Comparison of ENCODE assay signal across 28 cellular contexts in the genomic region with DNA sequence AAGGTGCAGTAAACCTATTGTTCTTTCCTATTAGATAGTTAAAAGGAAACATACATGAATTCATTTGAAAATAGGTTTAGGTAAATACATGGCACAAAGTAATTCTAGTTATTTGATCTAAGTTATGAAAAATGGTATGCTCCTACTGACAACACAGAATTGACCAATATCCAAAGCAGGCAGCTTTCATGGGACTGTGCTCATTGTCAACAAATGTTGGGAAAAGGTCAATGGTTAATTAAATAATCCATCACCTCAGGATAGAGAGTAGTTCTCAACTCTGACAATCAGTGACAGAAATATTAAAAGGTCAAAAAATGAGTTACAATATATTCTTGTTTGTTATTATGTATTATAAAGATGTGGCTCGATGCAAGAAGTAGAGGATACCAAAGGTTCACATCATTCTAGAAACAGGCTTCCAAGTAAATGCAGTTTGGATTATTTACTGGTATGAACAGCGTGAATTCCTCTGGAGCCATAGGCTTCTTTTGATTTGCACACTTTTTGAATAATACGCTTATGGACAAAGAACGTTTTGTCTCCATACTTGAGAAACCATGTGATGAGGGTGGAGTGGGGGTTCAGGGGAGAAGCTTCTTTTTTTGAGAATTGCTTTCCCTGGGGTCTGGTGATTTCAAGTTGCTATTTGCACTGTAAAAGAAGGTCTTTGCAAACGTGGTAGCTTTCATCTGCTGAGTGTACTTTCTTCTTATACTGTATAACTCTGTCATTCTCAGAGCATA.
DNase-seq lines count a peak whose midpoint lies in the region; ATAC-seq and TF ChIP-seq lines count a peak whose summit lies in the region.
"Had no signal": no experiment of that assay in that cellular context is flagged by ENCODE, and none has a peak within 500 bp of the region (broad histone marks: within the 10 kb centered on the region; RNA-seq: fewer than 3 reads in every experiment).

No MANE protein-coding gene starts in this region.

- H3K9me3 Mint-ChIP-seq in activated CD4-positive, alpha-beta memory T cell treated with anti-CD3 and anti-CD28 coated beads for 36 hours: no peaks in the 10 kb centered on the region
- H3K9me3 Mint-ChIP-seq in activated T-helper 17 cell treated with anti-CD3 and anti-CD28 coated beads, Interleukin-2, amount 50 U/mL, for 72 hours: no peaks in the 10 kb centered on the region
- H3K9me3 Mint-ChIP-seq: activated naive CD4-positive, alpha-beta T cell treated with anti-CD3 and anti-CD28 coated beads for 36 hours; endodermal cell; IgD-negative memory B cell; T-helper 1 cell treated with Interleukin-12 subunit alpha and Interleukin-12 subunit beta and Interleukin-4 antibody, amounts not matched to agents 30 μg/mL and 1 μg/mL, for 36 hours had no signal

- H3K4me3 ChIP-seq in HCT116 (replicated peaks in 1 of 2; ENCODE audit: low read depth in 1 of 2, low read length in 2 of 2): no peak overlapping the region
- H3K4me3 ChIP-seq in smooth muscle cell: no peak overlapping the region
- H3K4me3 ChIP-seq: adrenal gland, body of pancreas, esophagus muscularis mucosa, pancreas, SJSA1 had no signal

- H3K79me2 ChIP-seq in HCT116 (ENCODE audit: insufficient read depth, low read length) (no peaks in the 10 kb centered on the region), smooth muscle cell (ENCODE audit: low read depth) (no peaks in the 10 kb centered on the region)

- H3K9ac ChIP-seq in HCT116 (ENCODE audit: low read length) (no peak overlapping the region), smooth muscle cell (ENCODE audit: low read depth) (no peak overlapping the region)

- H3K27me3 ChIP-seq in HCT116 (ENCODE audit: insufficient read depth, low read length) (no peaks in the 10 kb centered on the region), smooth muscle cell (ENCODE audit: low read depth) (no peaks in the 10 kb centered on the region)
- H3K27me3 ChIP-seq: adrenal gland, body of pancreas, esophagus muscularis mucosa, pancreas, SJSA1, tibial nerve had no signal

- no peaks in the 10 kb centered on the region for H3K9me3 ChIP-seq in HCT116 (ENCODE audit: control insufficient read depth in 1 of 2, insufficient read depth in 1 of 2, low read depth in 1 of 2, low read length in 2 of 2)
- H3K9me3 ChIP-seq in smooth muscle cell (replicated peaks; ENCODE audit: low read depth): no peaks in the 10 kb centered on the region
- H3K9me3 ChIP-seq: adrenal gland, body of pancreas, Caco-2, esophagus muscularis mucosa, pancreas, SJSA1, tibial nerve had no signal

- no peaks in the 10 kb centered on the region for H3K9me2 ChIP-seq in HCT116 (ENCODE audit: insufficient read depth)

- POLR2A ChIA-PET in HCT116 (lab: Charles Lee): no interaction called here
- POLR2A ChIA-PET in activated CD4-positive, alpha-beta memory T cell treated with anti-CD3 and anti-CD28 coated beads for 36 hours (lab: Charles Lee): no interaction called here

- WGBS in smooth muscle cell (ENCODE audit: low lambda C conversion rate): 81% methylated on average over 5 of the region's 5 CpGs

- intact Hi-C loops in HCT116 (cut with micrococcal nuclease): no loop called here
- intact Hi-C loops in activated CD4-positive, alpha-beta memory T cell treated with anti-CD3 and anti-CD28 coated beads for 36 hours (cut with micrococcal nuclease): no loop called here

- in situ Hi-C loops in SK-MEL-5 (cut with HindIII; ENCODE audit: low pct_unique_long_range_greater_than_20kb, low sequenced_read_pairs): loop anchor here (5.0 to 25.0 kb wide), 2 partner anchors 85 to 430 kb away; partner anchors contain the start of gene ZEB2

- no peak for TF ChIP-seq RAD21 in HCT116 (IDR thresholded peaks at IDR 0.05; ENCODE audit: low read depth)

- CTCF ChIA-PET in HCT116 (lab: Charles Lee): no interaction called here
- CTCF ChIA-PET in activated CD4-positive, alpha-beta memory T cell treated with anti-CD3 and anti-CD28 coated beads for 36 hours (lab: Charles Lee): no interaction called here

- ATAC-seq in HCT116 (no peak), GM18502 (IDR thresholded peaks at IDR 0.05; ENCODE audit: poor library complexity, unreplicated experiment) (no peak)
- no peak for ATAC-seq in activated T-helper 17 cell treated with anti-CD3 and anti-CD28 coated beads, Interleukin-2, amount 50 U/mL, for 72 hours (replicated peaks)
- ATAC-seq: body of pancreas, pancreas, sciatic nerve had no signal

- no peak overlapping the region for H3K4me3 Mint-ChIP-seq in activated CD4-positive, alpha-beta memory T cell treated with anti-CD3 and anti-CD28 coated beads for 36 hours
- H3K4me3 Mint-ChIP-seq in activated T-helper 17 cell treated with anti-CD3 and anti-CD28 coated beads, Interleukin-2, amount 50 U/mL, for 72 hours: no peak overlapping the region
- H3K4me3 Mint-ChIP-seq: activated naive CD4-positive, alpha-beta T cell treated with anti-CD3 and anti-CD28 coated beads for 36 hours; endodermal cell; IgD-negative memory B cell; T-helper 1 cell treated with Interleukin-12 subunit alpha and Interleukin-12 subunit beta and Interleukin-4 antibody, amounts not matched to agents 30 μg/mL and 1 μg/mL, for 36 hours had no signal

- H3K36me3 Mint-ChIP-seq in activated CD4-positive, alpha-beta memory T cell treated with anti-CD3 and anti-CD28 coated beads for 36 hours: no peaks in the 10 kb centered on the region
- H3K36me3 Mint-ChIP-seq in activated T-helper 17 cell treated with anti-CD3 and anti-CD28 coated beads, Interleukin-2, amount 50 U/mL, for 72 hours (ENCODE audit: low read depth): no peaks in the 10 kb centered on the region
- H3K36me3 Mint-ChIP-seq: IgD-negative memory B cell had no signal

- no peak for DNase-seq in HCT116 (ENCODE audit: low read depth, low spot score)
- DNase-seq in SK-MEL-5 (ENCODE audit: low read depth, low spot score): peak; percentile 88
- peak; percentile 74 for DNase-seq in foreskin melanocyte
- no peak for DNase-seq in smooth muscle cell (lab: John Stamatoyannopoulos, UW; ENCODE audit: unreplicated experiment)
- DNase-seq in activated CD4-positive, alpha-beta memory T cell treated with anti-CD3 and anti-CD28 coated beads for 36 hours: no peak
- DNase-seq: activated CD4-positive, alpha-beta T cell treated with anti-CD3 and anti-CD28 coated beads, Interleukin-2, amount 50 U/mL, for 48 hours; activated CD4-positive, CD25-positive, alpha-beta regulatory T cell treated with anti-CD3 and anti-CD28 coated beads, Interleukin-2, amount 50 U/mL, for 72 hours; activated CD8-positive, alpha-beta memory T cell treated with anti-CD3 and anti-CD28 coated beads, Interleukin-2, amount 50 U/mL, for 4 hours; activated naive CD4-positive, alpha-beta T cell treated with anti-CD3 and anti-CD28 coated beads for 36 hours; adrenal gland; body of pancreas; Caco-2; DND-41; endodermal cell; GF-D8; NCI-H774; pancreas; RPMI8226; stimulated activated CD4-positive, alpha-beta T cell treated with anti-CD3 and anti-CD28 coated beads, Interleukin-4, amount 100 ng/mL, for 1 hour had no signal

- H3K4me1 Mint-ChIP-seq in activated CD4-positive, alpha-beta memory T cell treated with anti-CD3 and anti-CD28 coated beads for 36 hours (ENCODE audit: low read depth): no peaks in the 10 kb centered on the region
- H3K4me1 Mint-ChIP-seq in activated T-helper 17 cell treated with anti-CD3 and anti-CD28 coated beads, Interleukin-2, amount 50 U/mL, for 72 hours: no peaks in the 10 kb centered on the region
- H3K4me1 Mint-ChIP-seq: IgD-negative memory B cell had no signal

- no peak overlapping the region for H3K4me2 ChIP-seq in HCT116 (ENCODE audit: low read length)
- H3K4me2 ChIP-seq in smooth muscle cell: peak overlapping the region; percentile 56

- H2AFZ ChIP-seq in HCT116 (ENCODE audit: low read depth, low read length, poor library complexity, severe bottlenecking) (peak overlapping the region; percentile 4), smooth muscle cell (ENCODE audit: low read depth) (no peak overlapping the region)

- TF ChIP-seq POLR2A in HCT116 (IDR thresholded peaks at IDR 0.05; ENCODE audit: borderline replicate concordance, extremely low read depth, insufficient read depth, insufficient read length): no peak

- BruUV-seq in HCT116 (replicated peaks; lab: Mats Ljungman, UMichigan): no TSS peak

- RAD21 ChIA-PET in HCT116 (lab: Charles Lee; ENCODE audit: low non-redundant PET in 1 of 2, low total read pairs in 2 of 2, uncharacterized antibody in 2 of 2, unreplicated experiment in 2 of 2): no interaction called here

- no peaks in the 10 kb centered on the region for H4K20me1 ChIP-seq in HCT116 (ENCODE audit: insufficient read depth)
- H4K20me1 ChIP-seq in smooth muscle cell (ENCODE audit: low read depth): no peaks in the 10 kb centered on the region

- peaks cover 2% of the 10 kb centered on the region for H3K27me3 Mint-ChIP-seq in activated CD4-positive, alpha-beta memory T cell treated with anti-CD3 and anti-CD28 coated beads for 36 hours
- H3K27me3 Mint-ChIP-seq in activated T-helper 17 cell treated with anti-CD3 and anti-CD28 coated beads, Interleukin-2, amount 50 U/mL, for 72 hours: peaks cover 3% of the 10 kb centered on the region

- TF ChIP-seq CTCF in HCT116 (IDR thresholded peaks at IDR 0.05 in 2 of 3, conservative IDR thresholded peaks at IDR 0.05 in 1 of 3; ENCODE audit: borderline replicate concordance in 1 of 3, insufficient read depth in 1 of 3, low read depth in 2 of 3, low read length in 2 of 3) (no peak), smooth muscle cell (IDR thresholded peaks at IDR 0.05; ENCODE audit: borderline replicate concordance, insufficient read depth, poor library complexity, severe bottlenecking) (no peak)

- H3K27ac ChIP-seq in HCT116 (ENCODE audit: low read depth, low read length): no peak overlapping the region
- H3K27ac ChIP-seq in smooth muscle cell (ENCODE audit: low read depth): peak overlapping the region; percentile 41
- H3K27ac ChIP-seq: adrenal gland, body of pancreas, C4-2B, esophagus muscularis mucosa, pancreas had no signal

- H3K36me3 ChIP-seq in HCT116 (ENCODE audit: control insufficient read depth in 1 of 2, insufficient read depth in 2 of 2, low read length in 2 of 2): no peaks in the 10 kb centered on the region
- H3K36me3 ChIP-seq in smooth muscle cell (ENCODE audit: low read depth): no peaks in the 10 kb centered on the region
- H3K36me3 ChIP-seq: adrenal gland, esophagus muscularis mucosa, pancreas, SJSA1, tibial nerve had no signal

- H3K4me1 ChIP-seq in HCT116 (ENCODE audit: control insufficient read depth in 1 of 2, insufficient read depth in 2 of 2, low read length in 2 of 2): peaks cover 0 to 9% of the 10 kb centered on the region in 2 experiments; a peak in 2 of 4 replicates
- H3K4me1 ChIP-seq in smooth muscle cell (ENCODE audit: low read depth): peaks cover 21% of the 10 kb centered on the region
- H3K4me1 ChIP-seq: Caco-2 had no signal

- no peak overlapping the region for H3K27ac Mint-ChIP-seq in activated CD4-positive, alpha-beta memory T cell treated with anti-CD3 and anti-CD28 coated beads for 36 hours
- H3K27ac Mint-ChIP-seq in activated T-helper 17 cell treated with anti-CD3 and anti-CD28 coated beads, Interleukin-2, amount 50 U/mL, for 72 hours: no peak overlapping the region
- H3K27ac Mint-ChIP-seq: activated naive CD4-positive, alpha-beta T cell treated with anti-CD3 and anti-CD28 coated beads for 36 hours; endodermal cell; IgD-negative memory B cell; T-helper 1 cell treated with Interleukin-12 subunit alpha and Interleukin-12 subunit beta and Interleukin-4 antibody, amounts not matched to agents 30 μg/mL and 1 μg/mL, for 36 hours had no signal

- peaks cover 16% of the 10 kb centered on the region for H3F3A ChIP-seq in smooth muscle cell (ENCODE audit: low read depth)

TF ChIP-seq in HCT116, 20 proteins besides CTCF, POLR2A, EP300 and RAD21 (continues in another document):
- TF ChIP-seq EZH2 (IDR thresholded peaks at IDR 0.05): no peak

Comparison
In these comparisons a context has a peak if more than half of its experiments do, and no peak if none do; other contexts are left out.
1. DNase-seq: peak in SK-MEL-5 (single experiment) and foreskin melanocyte (single experiment); none in HCT116 (single experiment), smooth muscle cell (single experiment) and activated CD4-positive, alpha-beta memory T cell treated with anti-CD3 and anti-CD28 coated beads for 36 hours (single experiment).